In genomic region chr17:56297142-56297541, GRCh38 we compare ENCODE assay signal across 10 cellular contexts.
DNase-seq lines count a peak whose midpoint lies in the region; ATAC-seq and TF ChIP-seq lines count a peak whose summit lies in the region.
"Had no signal": no experiment of that assay in that cellular context is flagged by ENCODE, and none has a peak within 500 bp of the region (broad histone marks: within the 10 kb centered on the region; RNA-seq: fewer than 3 reads in every experiment).

No MANE protein-coding gene starts in this region.

- no peak for TF ChIP-seq EP300 in esophagus muscularis mucosa (IDR thresholded peaks at IDR 0.05)

- H3K27me3 ChIP-seq in esophagus muscularis mucosa (peaks cover 0 to 3% (median 0%) of the 10 kb centered on the region in 4 donors), trophoblast cell (ENCODE audit: insufficient read depth, low read length) (no peaks in the 10 kb centered on the region)
- H3K27me3 ChIP-seq: neutrophil had no signal

- no peak overlapping the region for H2BK120ac ChIP-seq in trophoblast cell (ENCODE audit: insufficient read depth, low read length, poor library complexity)

- H3K4me3 ChIP-seq in esophagus muscularis mucosa, result no peak overlapping the region
- H3K4me3 ChIP-seq in trophoblast cell (ENCODE audit: low read depth, low read length), result no peak overlapping the region
- H3K4me3 ChIP-seq: heart left ventricle had no signal

- no peak overlapping the region for H3K23ac ChIP-seq in trophoblast cell (ENCODE audit: low read length)

- no peak for TF ChIP-seq CTCF in esophagus muscularis mucosa (IDR thresholded peaks at IDR 0.05)

- H4K12ac ChIP-seq in trophoblast cell (ENCODE audit: low read depth, low read length), result no peak overlapping the region

- H3K9me3 Mint-ChIP-seq in activated CD4-positive, alpha-beta T cell treated with anti-CD3 and anti-CD28 coated beads, Interleukin-2, amount 10 ng/mL, durations not matched to agents 24 days and 14 days, result peaks cover 4% of the 10 kb centered on the region
- H3K9me3 Mint-ChIP-seq in T-helper 1 cell treated with Interleukin-12 subunit alpha and Interleukin-12 subunit beta and Interleukin-4 antibody, amounts not matched to agents 30 μg/mL and 1 μg/mL, for 36 hours, result no peaks in the 10 kb centered on the region

- DNase-seq in activated CD4-positive, alpha-beta T cell treated with anti-CD3 and anti-CD28 coated beads, Interleukin-2, amount 10 ng/mL, durations not matched to agents 24 days and 14 days, result peak; percentile 83
- no peak for DNase-seq in activated CD4-positive, alpha-beta T cell treated with anti-CD3 and anti-CD28 coated beads for 1 hour
- DNase-seq in esophagus muscularis mucosa (ENCODE audit: extremely low spot score) (peak; percentile 64), trophoblast cell (no peak), NCI-H1436 (lab: John Stamatoyannopoulos, UW) (no peak)
- DNase-seq in stimulated activated CD8-positive, alpha-beta memory T cell treated with anti-CD3 and anti-CD28 coated beads, Interleukin-7, amount 100 ng/mL, for 48 hours (ENCODE audit: extremely low read depth in 1 of 2, low read depth in 1 of 2), result peak; percentile 13 to 16
- DNase-seq: heart left ventricle had no signal

- WGBS in esophagus muscularis mucosa, result 27% methylated on average over 8 of the region's 8 CpGs
- WGBS in trophoblast cell (ENCODE audit: extremely low coverage, insufficient coverage, insufficient read length), result no CpG with 5 or more reads among the region's 8 CpGs

- H3K9ac ChIP-seq in trophoblast cell (ENCODE audit: low read length), result no peak overlapping the region

- H3K27ac ChIP-seq in esophagus muscularis mucosa (replicated peaks in 1 of 4), result no peak overlapping the region
- H3K27ac ChIP-seq in trophoblast cell (ENCODE audit: low read depth, low read length), result no peak overlapping the region
- H3K27ac ChIP-seq: heart left ventricle, neutrophil had no signal

- no peak for TF ChIP-seq POLR2A in esophagus muscularis mucosa (IDR thresholded peaks at IDR 0.05; ENCODE audit: low read depth)

- H3K9me3 ChIP-seq in esophagus muscularis mucosa (no peaks in the 10 kb centered on the region), trophoblast cell (ENCODE audit: insufficient read depth, low read depth, low read length) (no peaks in the 10 kb centered on the region)
- H3K9me3 ChIP-seq: heart left ventricle, neutrophil had no signal

- no peaks in the 10 kb centered on the region for H3K36me3 Mint-ChIP-seq in activated CD4-positive, alpha-beta T cell treated with anti-CD3 and anti-CD28 coated beads, Interleukin-2, amount 10 ng/mL, durations not matched to agents 24 days and 14 days (ENCODE audit: low read depth)
- H3K36me3 Mint-ChIP-seq in T-helper 1 cell treated with Interleukin-12 subunit alpha and Interleukin-12 subunit beta and Interleukin-4 antibody, amounts not matched to agents 30 μg/mL and 1 μg/mL, for 36 hours (ENCODE audit: low read depth), result no peaks in the 10 kb centered on the region

- no peak overlapping the region for H2AFZ ChIP-seq in trophoblast cell (ENCODE audit: insufficient read depth, low read length, poor library complexity)

- H2BK12ac ChIP-seq in trophoblast cell (ENCODE audit: low read length), result no peak overlapping the region

- no peak overlapping the region for H3K4me2 ChIP-seq in trophoblast cell (ENCODE audit: low read length)

- no peak overlapping the region for H3K4ac ChIP-seq in trophoblast cell (ENCODE audit: low read depth, low read length)

- no peak overlapping the region for H2BK5ac ChIP-seq in trophoblast cell (ENCODE audit: low read depth, low read length, poor library complexity)

- no peaks in the 10 kb centered on the region for H3K79me1 ChIP-seq in trophoblast cell (ENCODE audit: low read length)

- H3K4me1 ChIP-seq in esophagus muscularis mucosa (peaks cover 0 to 4% (median 1%) of the 10 kb centered on the region in 4 donors), trophoblast cell (ENCODE audit: control insufficient read depth in 1 of 2, insufficient read depth in 2 of 2, low read length in 2 of 2) (no peaks in the 10 kb centered on the region)

- H3K4me3 Mint-ChIP-seq in activated CD4-positive, alpha-beta T cell treated with anti-CD3 and anti-CD28 coated beads, Interleukin-2, amount 10 ng/mL, durations not matched to agents 24 days and 14 days, result peak overlapping the region; percentile 55
- H3K4me3 Mint-ChIP-seq in T-helper 1 cell treated with Interleukin-12 subunit alpha and Interleukin-12 subunit beta and Interleukin-4 antibody, amounts not matched to agents 30 μg/mL and 1 μg/mL, for 36 hours, result peak overlapping the region; percentile 60

- H3K14ac ChIP-seq in trophoblast cell (ENCODE audit: low read length), result no peak overlapping the region

- H3K27ac Mint-ChIP-seq in activated CD4-positive, alpha-beta T cell treated with anti-CD3 and anti-CD28 coated beads, Interleukin-2, amount 10 ng/mL, durations not matched to agents 24 days and 14 days, result no peak overlapping the region
- H3K27ac Mint-ChIP-seq in T-helper 1 cell treated with Interleukin-12 subunit alpha and Interleukin-12 subunit beta and Interleukin-4 antibody, amounts not matched to agents 30 μg/mL and 1 μg/mL, for 36 hours, result peak overlapping the region; percentile 32

- no peak for ATAC-seq in GM18511 (IDR thresholded peaks at IDR 0.05; ENCODE audit: unreplicated experiment)
- ATAC-seq: heart left ventricle had no signal

- H3K27me3 Mint-ChIP-seq in activated CD4-positive, alpha-beta T cell treated with anti-CD3 and anti-CD28 coated beads, Interleukin-2, amount 10 ng/mL, durations not matched to agents 24 days and 14 days, result peaks cover 3% of the 10 kb centered on the region
- H3K27me3 Mint-ChIP-seq in T-helper 1 cell treated with Interleukin-12 subunit alpha and Interleukin-12 subunit beta and Interleukin-4 antibody, amounts not matched to agents 30 μg/mL and 1 μg/mL, for 36 hours (ENCODE audit: low read depth), result peaks cover 9% of the 10 kb centered on the region

- peaks cover 23% of the 10 kb centered on the region for H3K4me1 Mint-ChIP-seq in activated CD4-positive, alpha-beta T cell treated with anti-CD3 and anti-CD28 coated beads, Interleukin-2, amount 10 ng/mL, durations not matched to agents 24 days and 14 days
- peaks cover 19% of the 10 kb centered on the region for H3K4me1 Mint-ChIP-seq in T-helper 1 cell treated with Interleukin-12 subunit alpha and Interleukin-12 subunit beta and Interleukin-4 antibody, amounts not matched to agents 30 μg/mL and 1 μg/mL, for 36 hours (ENCODE audit: low read depth)

- H3K18ac ChIP-seq in trophoblast cell (ENCODE audit: low read length), result no peak overlapping the region

- intact Hi-C loops in activated CD4-positive, alpha-beta T cell treated with anti-CD3 and anti-CD28 coated beads, Interleukin-2, amount 10 ng/mL, durations not matched to agents 24 days and 14 days (cut with micrococcal nuclease), result no loop called here
- intact Hi-C loops in esophagus muscularis mucosa (cut with DNase I), result loop anchor here (10.0 kb wide), 1 partner anchor 62 kb away; no protein-coding TSS in a partner anchor

- H3K79me2 ChIP-seq in trophoblast cell (ENCODE audit: control insufficient read depth, insufficient read depth, low read length, poor library complexity), result no peaks in the 10 kb centered on the region

- H3K36me3 ChIP-seq in esophagus muscularis mucosa, result no peaks in the 10 kb centered on the region
- no peaks in the 10 kb centered on the region for H3K36me3 ChIP-seq in trophoblast cell (ENCODE audit: control insufficient read depth in 1 of 2, insufficient read depth in 2 of 2, low read length in 2 of 2)
- H3K36me3 ChIP-seq: heart left ventricle, neutrophil had no signal

- H4K8ac ChIP-seq in trophoblast cell (ENCODE audit: low read depth, low read length), result no peak overlapping the region

- H2AK5ac ChIP-seq in trophoblast cell (ENCODE audit: low read length), result no peak overlapping the region

- no peak overlapping the region for H4K91ac ChIP-seq in trophoblast cell (ENCODE audit: low read depth, low read length)

Comparison
In these comparisons a context has a peak if more than half of its experiments do, and no peak if none do; other contexts are left out.
1. DNase-seq: peak in activated CD4-positive, alpha-beta T cell treated with anti-CD3 and anti-CD28 coated beads, Interleukin-2, amount 10 ng/mL, durations not matched to agents 24 days and 14 days (single experiment), esophagus muscularis mucosa (single experiment) and stimulated activated CD8-positive, alpha-beta memory T cell treated with anti-CD3 and anti-CD28 coated beads, Interleukin-7, amount 100 ng/mL, for 48 hours (2 of 2); none in activated CD4-positive, alpha-beta T cell treated with anti-CD3 and anti-CD28 coated beads for 1 hour (single experiment), trophoblast cell (0 of 2) and NCI-H1436 (single experiment).